Comparison of ENCODE assay signal across 8 cellular contexts in genomic region chr1:67749844-67750689, GRCh38.
DNase-seq lines count a peak whose midpoint lies in the region; ATAC-seq, FAIRE-seq and TF ChIP-seq lines count a peak whose summit lies in the region.

No MANE protein-coding gene starts in this region.

- H3K36me3 Mint-ChIP-seq in progenitor cell of endocrine pancreas (ENCODE audit: insufficient read depth) (no peaks in the 10 kb centered on the region), immature natural killer cell (no peaks in the 10 kb centered on the region)

- H3K27me3 Mint-ChIP-seq in progenitor cell of endocrine pancreas (no peaks in the 10 kb centered on the region), immature natural killer cell (ENCODE audit: low read depth in 3 of 3) (peaks cover 3 to 14% (median 7%) of the 10 kb centered on the region in 3 donors)

- DNase-seq in Right ventricle myocardium inferior (ENCODE audit: missing footprints) (no peak), cardiac septum (ENCODE audit: low spot score) (no peak), RCC 7860 (ENCODE audit: low spot score) (peak; percentile 78), fibroblast of the conjunctiva (ENCODE audit: low read depth) (peak; percentile 78), progenitor cell of endocrine pancreas (ENCODE audit: low spot score, unreplicated experiment) (no peak), COLO668 (lab: John Stamatoyannopoulos, UW; ENCODE audit: unreplicated experiment) (no peak), NCI-H345 treated with DMSO at 0.1 percent for 48 hours (lab: John Stamatoyannopoulos, UW; ENCODE audit: unreplicated experiment) (no peak), immature natural killer cell (no peak)

- no peak for TF ChIP-seq CTCF in progenitor cell of endocrine pancreas (IDR thresholded peaks at IDR 0.05; ENCODE audit: unreplicated experiment)

- intact Hi-C loops in Right ventricle myocardium inferior (cut with DNase I), result loop anchor here (5.0 to 10.0 kb wide), 2 partner anchors 188 to 315 kb away; partner anchors contain the start of gene SERBP1
- intact Hi-C loops in cardiac septum (cut with DNase I), result loop anchor here (2.0 to 5.0 kb wide), 3 partner anchors 38 to 163 kb away; no protein-coding TSS in a partner anchor

- H3K4me3 Mint-ChIP-seq in progenitor cell of endocrine pancreas (ENCODE audit: low read depth) (peak overlapping the region; percentile 25), immature natural killer cell (no peak overlapping the region)

- ATAC-seq in Right ventricle myocardium inferior, result peak; percentile 22

- FAIRE-seq in RCC 7860 (lab: Jason Lieb, UNC), result peak; percentile 68

- H3K9me3 Mint-ChIP-seq in progenitor cell of endocrine pancreas (ENCODE audit: low read depth) (no peaks in the 10 kb centered on the region), immature natural killer cell (no peaks in the 10 kb centered on the region)

- H3K4me1 Mint-ChIP-seq in progenitor cell of endocrine pancreas (ENCODE audit: low read depth) (peaks cover 46% of the 10 kb centered on the region), immature natural killer cell (no peaks in the 10 kb centered on the region)

- peak overlapping the region; percentile 94 for H3K27ac Mint-ChIP-seq in progenitor cell of endocrine pancreas
- H3K27ac Mint-ChIP-seq in immature natural killer cell, result no peak overlapping the region

Comparison
In these comparisons a context has a peak if more than half of its experiments do, and no peak if none do; other contexts are left out.
1. DNase-seq: peak in RCC 7860 (single experiment) and fibroblast of the conjunctiva (single experiment); none in Right ventricle myocardium inferior (single experiment), cardiac septum (single experiment), progenitor cell of endocrine pancreas (single experiment), COLO668 (single experiment), NCI-H345 treated with DMSO at 0.1 percent for 48 hours (single experiment) and immature natural killer cell (0 of 3).